In the genomic region with DNA sequence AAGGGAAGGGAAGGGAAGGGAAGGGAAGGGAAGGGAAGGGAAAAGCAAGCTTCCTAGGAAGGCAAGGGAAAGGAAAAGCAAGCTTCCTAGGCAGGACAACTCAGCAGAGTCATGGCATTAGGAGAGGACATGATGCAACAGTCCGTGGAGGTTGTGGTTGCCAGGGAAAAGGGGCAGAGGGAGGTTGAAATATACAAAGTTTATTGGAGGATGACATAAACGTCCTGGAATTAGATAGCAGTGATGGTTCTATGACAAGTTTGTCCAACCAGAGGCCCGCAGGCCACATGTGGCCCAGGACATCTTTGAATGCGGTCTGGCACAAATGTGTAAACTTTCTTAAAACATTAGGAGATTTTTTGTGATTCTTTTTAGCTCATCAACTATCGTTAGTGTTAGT, we compare ENCODE assay signal across 18 cellular contexts. TPM values are rescaled to one million over a fixed set of nuclear protein-coding genes. Genes with fewer than 3 reads are reported as not detected.
A peak's percentile ranks its signal among the peaks of the same experiment; 100 is the strongest.
DNase-seq lines count a peak whose midpoint lies in the region; ATAC-seq lines count a peak whose summit lies in the region.
"Had no signal": no experiment of that assay in that cellular context is flagged by ENCODE, and none has a peak within 500 bp of the region (broad histone marks: within the 10 kb centered on the region; RNA-seq: fewer than 3 reads in every experiment).

No MANE protein-coding gene starts in this region.

- no peaks in the 10 kb centered on the region for H3K9me3 Mint-ChIP-seq in activated CD4-positive, alpha-beta T cell treated with anti-CD3 and anti-CD28 coated beads for 36 hours (ENCODE audit: low read depth)
- H3K9me3 Mint-ChIP-seq: activated naive CD8-positive, alpha-beta T cell treated with anti-CD3 and anti-CD28 coated beads, Interleukin-2, amount 50 U/mL, for 24 hours had no signal

- H3K27me3 Mint-ChIP-seq in activated CD4-positive, alpha-beta T cell treated with anti-CD3 and anti-CD28 coated beads for 36 hours = no peaks in the 10 kb centered on the region
- H3K27me3 Mint-ChIP-seq: activated naive CD8-positive, alpha-beta T cell treated with anti-CD3 and anti-CD28 coated beads, Interleukin-2, amount 50 U/mL, for 24 hours had no signal

- in situ Hi-C loops in HAP-1 (cut with MboI; ENCODE audit: low sequenced_read_pairs) = no loop called here

- ATAC-seq in Right ventricle myocardium inferior = no peak
- ATAC-seq in HG02759 (IDR thresholded peaks at IDR 0.05; ENCODE audit: unreplicated experiment) = no peak
- no peak for ATAC-seq in activated CD4-positive, alpha-beta T cell treated with anti-CD3 and anti-CD28 coated beads for 36 hours
- ATAC-seq in GM19397 (IDR thresholded peaks at IDR 0.05; ENCODE audit: unreplicated experiment) = no peak
- ATAC-seq: activated CD4-positive, CD25-positive, alpha-beta regulatory T cell treated with anti-CD3 and anti-CD28 coated beads, Interleukin-2, amount 50 U/mL, for 24 hours; activated naive CD8-positive, alpha-beta T cell treated with anti-CD3 and anti-CD28 coated beads, Interleukin-2, amount 50 U/mL, for 24 hours had no signal

- POLR2A ChIA-PET in activated CD4-positive, alpha-beta T cell treated with anti-CD3 and anti-CD28 coated beads for 36 hours (lab: Charles Lee) = no interaction called here

- no peak overlapping the region for H3K27ac Mint-ChIP-seq in activated CD4-positive, alpha-beta T cell treated with anti-CD3 and anti-CD28 coated beads for 36 hours
- H3K27ac Mint-ChIP-seq: activated naive CD8-positive, alpha-beta T cell treated with anti-CD3 and anti-CD28 coated beads, Interleukin-2, amount 50 U/mL, for 24 hours had no signal

- H3K36me3 ChIP-seq in HAP-1 (replicated peaks) = no peaks in the 10 kb centered on the region
- H3K36me3 ChIP-seq: esophagus muscularis mucosa, thoracic aorta had no signal

- no peaks in the 10 kb centered on the region for H3K9me3 ChIP-seq in HAP-1
- H3K9me3 ChIP-seq: Caco-2, esophagus muscularis mucosa, thoracic aorta had no signal

- no peaks in the 10 kb centered on the region for H3K36me3 Mint-ChIP-seq in activated CD4-positive, alpha-beta T cell treated with anti-CD3 and anti-CD28 coated beads for 36 hours (ENCODE audit: low read depth)

- no peak overlapping the region for H3K4me3 ChIP-seq in HAP-1
- H3K4me3 ChIP-seq: esophagus muscularis mucosa, thoracic aorta had no signal

- peak; percentile 24 for DNase-seq in cardiac septum (ENCODE audit: low spot score)
- DNase-seq in Right ventricle myocardium inferior (ENCODE audit: missing footprints) = no peak
- peak; percentile 87 for DNase-seq in RPMI7951 (ENCODE audit: low read depth)
- peak; percentile 61 for DNase-seq in fibroblast of peridontal ligament (ENCODE audit: extremely low read depth)
- DNase-seq in activated CD4-positive, alpha-beta T cell treated with anti-CD3 and anti-CD28 coated beads for 36 hours = no peak
- DNase-seq in HAP-1 (ENCODE audit: low spot score in 2 of 2) = no peak
- DNase-seq: ACHN; activated naive CD8-positive, alpha-beta T cell treated with anti-CD3 and anti-CD28 coated beads, Interleukin-2, amount 50 U/mL, for 24 hours; Caco-2; NCI-H2029 treated with DMSO at 0.1 percent for 48 hours; NK-92 treated with Interleukin-12 subunit alpha and Interleukin-12 subunit beta, amount 100 ng/mL, for 24 hours; SW 1271 had no signal

- no peaks in the 10 kb centered on the region for H3K4me1 ChIP-seq in HAP-1
- H3K4me1 ChIP-seq: esophagus muscularis mucosa had no signal

- intact Hi-C loops in cardiac septum (cut with DNase I) (no loop called here), Right ventricle myocardium inferior (cut with DNase I) (no loop called here)
- intact Hi-C loops in activated CD4-positive, alpha-beta T cell treated with anti-CD3 and anti-CD28 coated beads for 36 hours (cut with DNase I, micrococcal nuclease) = no loop called here

- H3K4me3 Mint-ChIP-seq in activated CD4-positive, alpha-beta T cell treated with anti-CD3 and anti-CD28 coated beads for 36 hours = no peak overlapping the region
- H3K4me3 Mint-ChIP-seq: activated naive CD8-positive, alpha-beta T cell treated with anti-CD3 and anti-CD28 coated beads, Interleukin-2, amount 50 U/mL, for 24 hours had no signal

- H3K4me1 Mint-ChIP-seq in activated CD4-positive, alpha-beta T cell treated with anti-CD3 and anti-CD28 coated beads for 36 hours = no peaks in the 10 kb centered on the region
- H3K4me1 Mint-ChIP-seq: activated naive CD8-positive, alpha-beta T cell treated with anti-CD3 and anti-CD28 coated beads, Interleukin-2, amount 50 U/mL, for 24 hours had no signal

- CTCF ChIA-PET in activated CD4-positive, alpha-beta T cell treated with anti-CD3 and anti-CD28 coated beads for 36 hours (lab: Charles Lee) = interaction anchor here (0.8 to 1.7 kb wide), 2 partner anchors 9 to 18 kb away, joined by 3 to 4 read pairs; no protein-coding TSS in a partner anchor

- H3K27me3 ChIP-seq in HAP-1 (ENCODE audit: low read depth) = no peaks in the 10 kb centered on the region
- H3K27me3 ChIP-seq: esophagus muscularis mucosa had no signal

RNA-seq across cellular contexts. Expression of a gene that starts 59.8 kb away (rescaled TPM):
- total RNA-seq in cardiac septum (not detected), Right ventricle myocardium inferior (0.41 TPM)
- not detected in 2 replicates for total RNA-seq in RPMI7951 (2014; rRNA removed; shearing (Covaris generic))
- total RNA-seq in activated CD4-positive, alpha-beta T cell treated with anti-CD3 and anti-CD28 coated beads for 36 hours = not detected
- total RNA-seq: Caco-2, mesenteric fat pad, thoracic aorta had no signal

Comparison
In these comparisons a context has a peak if more than half of its experiments do, and no peak if none do; other contexts are left out.
1. DNase-seq: peak in cardiac septum (single experiment), RPMI7951 (single experiment) and fibroblast of peridontal ligament (single experiment); none in Right ventricle myocardium inferior (single experiment), activated CD4-positive, alpha-beta T cell treated with anti-CD3 and anti-CD28 coated beads for 36 hours (single experiment) and HAP-1 (0 of 2).